ENCODE assay signal across 1 cellular context in genomic region chr6:36985963-36986703, GRCh38.
TF ChIP-seq lines count a peak whose summit lies in the region.

Gene MTCH1 (minus strand): TSS chr6:36986196. CDS start chr6:36986173, 23 bp downstream.

TF ChIP-seq in Ishikawa, 13 proteins besides CTCF, POLR2A, EP300 and RAD21 (continued from another document):
- TF ChIP-seq NFIC (IDR thresholded peaks at IDR 0.05) = no peak; the same call in 1 of the 2 replicates
- peak; percentile 36; the same call in 1 of the 2 replicates for TF ChIP-seq EGR1 (IDR thresholded peaks at IDR 0.05)
